23 cellular contexts compared by ENCODE assay signal in the genomic region with DNA sequence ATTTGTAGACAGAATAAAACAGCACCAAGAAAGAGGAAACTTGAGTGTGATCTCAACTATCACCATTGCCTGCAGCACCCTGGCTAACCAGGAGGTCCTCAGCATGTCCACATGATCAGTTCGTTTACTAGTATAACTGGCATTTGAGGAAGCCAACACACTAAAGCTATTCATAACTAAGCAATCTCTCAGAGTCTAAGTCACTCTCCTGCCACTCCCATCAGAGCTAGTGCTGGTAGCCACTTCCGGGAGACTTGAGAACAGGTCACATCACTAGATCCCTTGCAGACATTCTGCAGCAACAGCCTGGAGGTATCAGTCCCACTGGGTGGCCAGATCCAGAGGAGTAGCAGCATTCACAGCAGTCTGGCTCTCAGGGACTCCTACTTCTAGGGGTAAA.
DNase-seq lines count a peak whose midpoint lies in the region; ATAC-seq and TF ChIP-seq lines count a peak whose summit lies in the region.
"Had no signal": no experiment of that assay in that cellular context is flagged by ENCODE, and none has a peak within 500 bp of the region (broad histone marks: within the 10 kb centered on the region; RNA-seq: fewer than 3 reads in every experiment).

No MANE protein-coding gene starts in this region.

- H4K20me1 ChIP-seq in Loucy (ENCODE audit: insufficient read depth, low read length, poor library complexity, severe bottlenecking) (no peaks in the 10 kb centered on the region), SK-N-SH (ENCODE audit: insufficient read depth) (no peaks in the 10 kb centered on the region)

- H3K4me1 ChIP-seq in Loucy (ENCODE audit: insufficient read depth, low read length, poor library complexity, severe bottlenecking) (peaks cover 21% of the 10 kb centered on the region), mucosa of descending colon (ENCODE audit: low read depth) (no peaks in the 10 kb centered on the region), SK-N-SH (ENCODE audit: control insufficient read depth in 1 of 2, insufficient read depth in 2 of 2, low read depth in 1 of 2, low read length in 1 of 2) (no peaks in the 10 kb centered on the region)
- H3K4me1 ChIP-seq: lower lobe of right lung, right atrium auricular region had no signal

- DNase-seq in H4 (ENCODE audit: low spot score) (peak; percentile 14), mucosa of descending colon (no peak), SK-N-SH (no peak)
- DNase-seq: activated CD4-positive, alpha-beta T cell treated with anti-CD3 and anti-CD28 coated beads, Interleukin-2, amount 50 U/mL, for 1 hour; GF-D8; Karpas-422; lower lobe of right lung; NCI-H1694 treated with DMSO at 0.1 percent for 48 hours; NCI-H2171 treated with DMSO at 0.1 percent for 48 hours; NCI-H524 treated with DMSO at 0.1 percent for 48 hours; ovary; stimulated activated CD4-positive, alpha-beta T cell treated with anti-CD3 and anti-CD28 coated beads, Interleukin-12 subunit alpha, Interleukin-12 subunit beta, amount 100 ng/mL, for 4 hours; stimulated activated CD4-positive, alpha-beta T cell treated with anti-CD3 and anti-CD28 coated beads, Interleukin-4, amount 100 ng/mL, for 4 hours; stimulated activated naive CD4-positive, alpha-beta T cell treated with Interleukin-2 at 50 U/mL for 16 hours had no signal

- H3K27ac ChIP-seq in SK-N-SH (ENCODE audit: low read depth in 2 of 2, low read length in 1 of 2): no peak overlapping the region
- H3K27ac ChIP-seq: lower lobe of right lung, ovary, right atrium auricular region, thoracic aorta had no signal

- H3K9ac ChIP-seq in Loucy (ENCODE audit: low read depth, low read length, poor library complexity, severe bottlenecking): no peak overlapping the region
- H3K9ac ChIP-seq in SK-N-SH: no peak overlapping the region

- no peaks in the 10 kb centered on the region for H3K9me3 Mint-ChIP-seq in activated T-helper 17 cell treated with anti-CD3 and anti-CD28 coated beads, Interleukin-2, amount 50 U/mL, for 72 hours
- H3K9me3 Mint-ChIP-seq: CD4-positive, CD25-positive, alpha-beta regulatory T cell; nephron had no signal

- POLR2A ChIA-PET in SK-N-SH (lab: Yijun Ruan, JAX): no interaction called here

- H3K27ac Mint-ChIP-seq in activated T-helper 17 cell treated with anti-CD3 and anti-CD28 coated beads, Interleukin-2, amount 50 U/mL, for 72 hours: no peak overlapping the region
- H3K27ac Mint-ChIP-seq: nephron had no signal

- no peaks in the 10 kb centered on the region for H3K4me1 Mint-ChIP-seq in activated T-helper 17 cell treated with anti-CD3 and anti-CD28 coated beads, Interleukin-2, amount 50 U/mL, for 72 hours
- H3K4me1 Mint-ChIP-seq: nephron had no signal

- TF ChIP-seq CTCF in Loucy (conservative IDR thresholded peaks at IDR 0.05; ENCODE audit: low read length) (no peak), mucosa of descending colon (IDR thresholded peaks at IDR 0.05) (no peak), SK-N-SH (IDR thresholded peaks at IDR 0.05) (no peak)

- H3K4me3 ChIP-seq in Loucy (ENCODE audit: low read length, poor library complexity, severe bottlenecking) (no peak overlapping the region), mucosa of descending colon (no peak overlapping the region), SK-N-SH (ENCODE audit: low read depth in 2 of 2, low read length in 1 of 2) (no peak overlapping the region)
- H3K4me3 ChIP-seq: lower lobe of right lung, ovary, right atrium auricular region, thoracic aorta had no signal

- H3K27me3 Mint-ChIP-seq in activated T-helper 17 cell treated with anti-CD3 and anti-CD28 coated beads, Interleukin-2, amount 50 U/mL, for 72 hours: no peaks in the 10 kb centered on the region

- H3K36me3 ChIP-seq in Loucy (ENCODE audit: insufficient read depth, low read length) (no peaks in the 10 kb centered on the region), mucosa of descending colon (ENCODE audit: low read depth) (no peaks in the 10 kb centered on the region), SK-N-SH (replicated peaks in 1 of 2; ENCODE audit: control insufficient read depth in 1 of 2, insufficient read depth in 2 of 2, low read length in 1 of 2) (no peaks in the 10 kb centered on the region)
- H3K36me3 ChIP-seq: lower lobe of right lung, ovary, right atrium auricular region, thoracic aorta had no signal

- H3K79me2 ChIP-seq in Loucy (ENCODE audit: insufficient read depth, low read length) (no peaks in the 10 kb centered on the region), SK-N-SH (ENCODE audit: insufficient read depth) (no peaks in the 10 kb centered on the region)

- ATAC-seq in activated T-helper 17 cell treated with anti-CD3 and anti-CD28 coated beads, Interleukin-2, amount 50 U/mL, for 72 hours (replicated peaks): peak; percentile 28
- ATAC-seq in mucosa of descending colon (peak; percentile 80), GM21526 (IDR thresholded peaks at IDR 0.05; ENCODE audit: low FRiP score, unreplicated experiment) (no peak), GM18909 (IDR thresholded peaks at IDR 0.05; ENCODE audit: poor library complexity, unreplicated experiment) (no peak)
- ATAC-seq: lower lobe of right lung, SK-N-SH treated with all-trans-retinoic acid at 6 μM for 48 hours had no signal

- no peak overlapping the region for H3K4me2 ChIP-seq in Loucy (ENCODE audit: low read depth, low read length, poor library complexity, severe bottlenecking)
- H3K4me2 ChIP-seq in SK-N-SH: no peak overlapping the region

- intact Hi-C loops in mucosa of descending colon (cut with DNase I, micrococcal nuclease): no loop called here

- peak overlapping the region; percentile 27 for H3K4me3 Mint-ChIP-seq in activated T-helper 17 cell treated with anti-CD3 and anti-CD28 coated beads, Interleukin-2, amount 50 U/mL, for 72 hours
- H3K4me3 Mint-ChIP-seq: CD4-positive, CD25-positive, alpha-beta regulatory T cell; nephron had no signal

- TF ChIP-seq RAD21 in SK-N-SH (IDR thresholded peaks at IDR 0.05; ENCODE audit: low read length): no peak

- 0% methylated on average over 1 of the region's 2 CpGs for WGBS in SK-N-SH (ENCODE audit: low lambda C conversion rate)

- no peaks in the 10 kb centered on the region for H3K36me3 Mint-ChIP-seq in activated T-helper 17 cell treated with anti-CD3 and anti-CD28 coated beads, Interleukin-2, amount 50 U/mL, for 72 hours (ENCODE audit: low read depth)
- H3K36me3 Mint-ChIP-seq: CD4-positive, CD25-positive, alpha-beta regulatory T cell had no signal

- H3K9me2 ChIP-seq in Loucy (replicated peaks; ENCODE audit: low read depth, low read length) (no peaks in the 10 kb centered on the region), SK-N-SH (no peaks in the 10 kb centered on the region)

- CTCF ChIA-PET in SK-N-SH (lab: Yijun Ruan, JAX): interaction anchor here (0.6 to 1.4 kb wide), 2 partner anchors 13 to 95 kb away, joined by 3 to 4 read pairs; no protein-coding TSS in a partner anchor

- H3K9me3 ChIP-seq in Loucy (ENCODE audit: insufficient read depth, low read depth, low read length) (no peaks in the 10 kb centered on the region), mucosa of descending colon (no peaks in the 10 kb centered on the region), SK-N-SH (no peaks in the 10 kb centered on the region)
- H3K9me3 ChIP-seq: lower lobe of right lung, ovary, right atrium auricular region, thoracic aorta had no signal

- TF ChIP-seq EP300 in SK-N-SH (IDR thresholded peaks at IDR 0.05; ENCODE audit: borderline replicate concordance in 1 of 2, low read depth in 1 of 2, low read length in 1 of 2): no peak

- H2AFZ ChIP-seq in Loucy (ENCODE audit: low read length) (peak overlapping the region; percentile 72), SK-N-SH (ENCODE audit: low read depth) (no peak overlapping the region)

- no peaks in the 10 kb centered on the region for H3K27me3 ChIP-seq in Loucy (ENCODE audit: insufficient read depth, low read length, poor library complexity, severe bottlenecking)
- H3K27me3 ChIP-seq in SK-N-SH (ENCODE audit: insufficient read depth): peaks cover 9% of the 10 kb centered on the region; the same call in 1 of the 2 replicates
- H3K27me3 ChIP-seq: ovary, right atrium auricular region had no signal

- no peaks in the 10 kb centered on the region for H3F3A ChIP-seq in Loucy (ENCODE audit: low read depth)
- H3F3A ChIP-seq in SK-N-SH (replicated peaks; ENCODE audit: insufficient read depth): no peaks in the 10 kb centered on the region

TF ChIP-seq in SK-N-SH, 30 proteins besides CTCF, POLR2A, EP300 and RAD21 (continues in another document):
- TF ChIP-seq MXI1 (IDR thresholded peaks at IDR 0.05; ENCODE audit: low read depth, low read length) (no peak), EZH2phosphoT487 (IDR thresholded peaks at IDR 0.05; ENCODE audit: borderline replicate concordance, low read depth) (no peak), GATA2 (CRISPR knock-in tag; IDR thresholded peaks at IDR 0.05) (no peak), SMC3 (IDR thresholded peaks at IDR 0.05; ENCODE audit: low read depth, low read length) (no peak), RFX5 (IDR thresholded peaks at IDR 0.05; ENCODE audit: low read length) (no peak), FOXJ3 (CRISPR knock-in tag; IDR thresholded peaks at IDR 0.05) (no peak), FOSL2 (IDR thresholded peaks at IDR 0.05; ENCODE audit: borderline replicate concordance, low read depth) (no peak)
- TF ChIP-seq, protein P1, sequence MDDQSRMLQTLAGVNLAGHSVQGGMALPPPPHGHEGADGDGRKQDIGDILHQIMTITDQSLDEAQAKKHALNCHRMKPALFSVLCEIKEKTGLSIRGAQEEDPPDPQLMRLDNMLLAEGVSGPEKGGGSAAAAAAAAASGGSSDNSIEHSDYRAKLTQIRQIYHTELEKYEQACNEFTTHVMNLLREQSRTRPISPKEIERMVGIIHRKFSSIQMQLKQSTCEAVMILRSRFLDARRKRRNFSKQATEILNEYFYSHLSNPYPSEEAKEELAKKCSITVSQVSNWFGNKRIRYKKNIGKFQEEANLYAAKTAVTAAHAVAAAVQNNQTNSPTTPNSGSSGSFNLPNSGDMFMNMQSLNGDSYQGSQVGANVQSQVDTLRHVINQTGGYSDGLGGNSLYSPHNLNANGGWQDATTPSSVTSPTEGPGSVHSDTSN (IDR thresholded peaks at IDR 0.05): no peak
- TF ChIP-seq, protein P2, sequence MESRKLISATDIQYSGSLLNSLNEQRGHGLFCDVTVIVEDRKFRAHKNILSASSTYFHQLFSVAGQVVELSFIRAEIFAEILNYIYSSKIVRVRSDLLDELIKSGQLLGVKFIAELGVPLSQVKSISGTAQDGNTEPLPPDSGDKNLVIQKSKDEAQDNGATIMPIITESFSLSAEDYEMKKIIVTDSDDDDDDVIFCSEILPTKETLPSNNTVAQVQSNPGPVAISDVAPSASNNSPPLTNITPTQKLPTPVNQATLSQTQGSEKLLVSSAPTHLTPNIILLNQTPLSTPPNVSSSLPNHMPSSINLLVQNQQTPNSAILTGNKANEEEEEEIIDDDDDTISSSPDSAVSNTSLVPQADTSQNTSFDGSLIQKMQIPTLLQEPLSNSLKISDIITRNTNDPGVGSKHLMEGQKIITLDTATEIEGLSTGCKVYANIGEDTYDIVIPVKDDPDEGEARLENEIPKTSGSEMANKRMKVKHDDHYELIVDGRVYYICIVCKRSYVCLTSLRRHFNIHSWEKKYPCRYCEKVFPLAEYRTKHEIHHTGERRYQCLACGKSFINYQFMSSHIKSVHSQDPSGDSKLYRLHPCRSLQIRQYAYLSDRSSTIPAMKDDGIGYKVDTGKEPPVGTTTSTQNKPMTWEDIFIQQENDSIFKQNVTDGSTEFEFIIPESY (IDR thresholded peaks at IDR 0.05; ENCODE audit: borderline replicate concordance, low read depth): no peak

Comparison
In these comparisons a context has a peak if more than half of its experiments do, and no peak if none do; other contexts are left out.
1. ATAC-seq: peak in activated T-helper 17 cell treated with anti-CD3 and anti-CD28 coated beads, Interleukin-2, amount 50 U/mL, for 72 hours (single experiment) and mucosa of descending colon (single experiment); none in GM21526 (single experiment) and GM18909 (single experiment).